In the genomic region with DNA sequence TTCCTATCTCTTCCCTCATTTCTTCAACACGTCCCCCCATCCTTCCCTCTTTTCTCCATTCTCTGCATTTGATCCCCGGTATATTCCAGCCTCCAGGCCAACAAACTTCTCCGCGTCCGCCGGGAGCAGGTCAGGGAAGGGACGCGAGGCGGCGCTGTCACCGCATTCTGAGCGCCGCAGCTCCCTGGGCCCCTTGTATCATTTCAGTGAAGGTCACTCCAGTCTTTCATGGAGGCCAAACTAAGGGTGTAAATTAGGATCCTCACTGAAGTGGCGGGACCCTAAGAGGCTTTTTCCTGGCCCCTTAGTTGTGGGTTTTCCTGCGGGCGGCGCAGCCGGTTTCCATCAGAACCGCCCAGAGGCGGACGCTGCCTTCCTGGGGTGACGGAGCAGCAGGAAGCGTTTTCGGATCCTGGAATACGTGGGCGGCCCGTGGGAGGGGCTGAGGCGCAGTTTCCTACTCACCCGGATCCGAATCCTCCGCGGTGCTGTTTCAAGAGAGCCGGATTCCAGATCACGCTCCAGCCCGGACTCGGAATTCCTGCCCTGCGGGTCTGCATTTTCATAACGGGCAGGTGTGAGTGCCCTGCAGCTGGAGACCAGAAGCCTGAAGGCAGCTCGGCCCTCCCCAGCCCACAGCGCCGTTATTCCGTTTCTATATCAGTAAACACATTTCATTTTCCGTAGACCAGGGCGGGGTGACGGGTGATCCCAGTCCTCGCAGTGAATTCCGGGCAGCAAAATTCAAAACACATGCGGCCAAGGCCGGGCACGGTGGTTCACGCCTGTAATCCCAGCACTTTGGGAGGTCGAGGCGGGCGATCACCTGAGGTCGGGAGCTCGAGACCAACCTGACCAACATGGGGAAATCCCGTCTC, we compare ENCODE assay signal across 8 cellular contexts. TPM values are rescaled to one million over a fixed set of nuclear protein-coding genes. Genes with fewer than 3 reads are reported as not detected.
DNase-seq lines count a peak whose midpoint lies in the region; ATAC-seq and TF ChIP-seq lines count a peak whose summit lies in the region.

No MANE protein-coding gene starts in this region.

- DNase-seq in GM12865 (ENCODE audit: low read depth) (peak; percentile 77), astrocyte of the spinal cord (ENCODE audit: low read depth, low spot score) (peak; percentile 82), hepatic stellate cell (ENCODE audit: low spot score) (peak; percentile 89), progenitor cell of endocrine pancreas (ENCODE audit: low spot score, unreplicated experiment) (peak; percentile 38), aorta (peak; percentile 96 to 98)
- DNase-seq in T-helper 2 cell treated with Interferon-gamma antibody and Interleukin-4, amounts not matched to agents 5 μg/mL and 100 μg/mL, for 36 hours (ENCODE audit: low spot score) = peak; percentile 76

- H3K4me3 ChIP-seq in GM12865 (ENCODE audit: low read depth, low read length) = peak overlapping the region; percentile 94
- peak overlapping the region; percentile 69 for H3K4me3 ChIP-seq in astrocyte of the spinal cord (ENCODE audit: low read depth, low read length)
- peak overlapping the region; percentile 56 to 60 for H3K4me3 ChIP-seq in aorta (ENCODE audit: low read length in 2 of 2)

- H3K36me3 ChIP-seq in aorta (ENCODE audit: control insufficient read depth in 1 of 2, insufficient read depth in 2 of 2, low read length in 1 of 2) = peaks cover 0 to 3% of the 10 kb centered on the region in 2 donors

- whole genome bisulfite sequencing in aorta, 2 donors = 0% methylated on average over 57 of the region's 57 CpGs

- peak overlapping the region; percentile 92 for H3K27ac Mint-ChIP-seq in T-helper 2 cell treated with Interferon-gamma antibody and Interleukin-4, amounts not matched to agents 5 μg/mL and 100 μg/mL, for 36 hours
- peak overlapping the region; percentile 92 for H3K27ac Mint-ChIP-seq in progenitor cell of endocrine pancreas

- peaks cover 7% of the 10 kb centered on the region for H3K27me3 Mint-ChIP-seq in T-helper 2 cell treated with Interferon-gamma antibody and Interleukin-4, amounts not matched to agents 5 μg/mL and 100 μg/mL, for 36 hours (ENCODE audit: low read depth)
- H3K27me3 Mint-ChIP-seq in progenitor cell of endocrine pancreas = peaks cover 43% of the 10 kb centered on the region

- H3K4me1 Mint-ChIP-seq in T-helper 2 cell treated with Interferon-gamma antibody and Interleukin-4, amounts not matched to agents 5 μg/mL and 100 μg/mL, for 36 hours (ENCODE audit: low read depth) = peaks cover 46% of the 10 kb centered on the region
- peaks cover 20% of the 10 kb centered on the region for H3K4me1 Mint-ChIP-seq in progenitor cell of endocrine pancreas (ENCODE audit: low read depth)

- no peaks in the 10 kb centered on the region for H3K9me3 Mint-ChIP-seq in T-helper 2 cell treated with Interferon-gamma antibody and Interleukin-4, amounts not matched to agents 5 μg/mL and 100 μg/mL, for 36 hours
- H3K9me3 Mint-ChIP-seq in progenitor cell of endocrine pancreas (ENCODE audit: low read depth) = peaks cover 3% of the 10 kb centered on the region

- peak overlapping the region; percentile 86 for H3K4me3 Mint-ChIP-seq in T-helper 2 cell treated with Interferon-gamma antibody and Interleukin-4, amounts not matched to agents 5 μg/mL and 100 μg/mL, for 36 hours
- peak overlapping the region; percentile 82 for H3K4me3 Mint-ChIP-seq in progenitor cell of endocrine pancreas (ENCODE audit: low read depth)

- TF ChIP-seq EP300 in Ishikawa (IDR thresholded peaks at IDR 0.05; ENCODE audit: borderline replicate concordance) = no peak

- TF ChIP-seq CTCF in GM12865 (IDR thresholded peaks at IDR 0.05; ENCODE audit: insufficient read depth, low read depth, low read length, missing control alignments) (peak; percentile 95), astrocyte of the spinal cord (IDR thresholded peaks at IDR 0.05; ENCODE audit: low read depth, low read length) (peak; percentile 98), progenitor cell of endocrine pancreas (IDR thresholded peaks at IDR 0.05; ENCODE audit: unreplicated experiment) (peak; percentile 76)

- in situ Hi-C loops in astrocyte of the spinal cord (cut with HindIII; ENCODE audit: low sequenced_read_pairs) = no loop called here

- H3K27ac ChIP-seq in aorta (ENCODE audit: low read depth in 1 of 2, low read length in 2 of 2) = peak overlapping the region; percentile 38 to 82

- no peaks in the 10 kb centered on the region for H3K9me3 ChIP-seq in aorta (ENCODE audit: control insufficient read depth, low read length)

- H3K4me1 ChIP-seq in aorta (ENCODE audit: control insufficient read depth in 1 of 2, insufficient read depth in 2 of 2, low read length in 2 of 2) = no peaks in the 10 kb centered on the region

- TF ChIP-seq RAD21 in Ishikawa (IDR thresholded peaks at IDR 0.05; ENCODE audit: low read depth) = peak; percentile 81

- ATAC-seq in aorta (ENCODE audit: low FRiP score) (peak; percentile 90), GM21423 (IDR thresholded peaks at IDR 0.05; ENCODE audit: unreplicated experiment) (no peak)

- intact Hi-C loops in aorta (cut with DNase I) = loop anchor here in 1 of 2 donors (10.0 kb wide), 1 partner anchor 1805 kb away; the partner anchor contains the start of genes HSD17B8, RING1, RXRB and SLC39A7

- no peaks in the 10 kb centered on the region for H3K27me3 ChIP-seq in aorta (ENCODE audit: control insufficient read depth in 1 of 2, insufficient read depth in 2 of 2, low read length in 1 of 2)

- peaks cover 7% of the 10 kb centered on the region for H3K36me3 Mint-ChIP-seq in T-helper 2 cell treated with Interferon-gamma antibody and Interleukin-4, amounts not matched to agents 5 μg/mL and 100 μg/mL, for 36 hours (ENCODE audit: low read depth)
- H3K36me3 Mint-ChIP-seq in progenitor cell of endocrine pancreas (ENCODE audit: insufficient read depth) = peaks cover 3% of the 10 kb centered on the region

TF ChIP-seq in Ishikawa, 13 proteins besides CTCF, POLR2A, EP300 and RAD21:
- TF ChIP-seq CREB1 (IDR thresholded peaks at IDR 0.05; ENCODE audit: low read depth) = 0 out of 2 replicates have a peak, but pooled peaks have one; percentile 9
- TF ChIP-seq FOXM1 (IDR thresholded peaks at IDR 0.05; ENCODE audit: borderline replicate concordance, low read depth) = no peak
- peak; percentile 98 for TF ChIP-seq EGR1 (IDR thresholded peaks at IDR 0.05)
- TF ChIP-seq REST (IDR thresholded peaks at IDR 0.05; ENCODE audit: low read depth) = no peak
- no peak for TF ChIP-seq YY1 (IDR thresholded peaks at IDR 0.05; ENCODE audit: low read depth)
- TF ChIP-seq TAF1 (IDR thresholded peaks at IDR 0.05; ENCODE audit: low read depth) = peak; percentile 54; the same call in 1 of the 2 replicates
- TF ChIP-seq USF1 (IDR thresholded peaks at IDR 0.05) = no peak
- TF ChIP-seq TCF12 (IDR thresholded peaks at IDR 0.05; ENCODE audit: low read depth) = no peak
- TF ChIP-seq CEBPB (IDR thresholded peaks at IDR 0.05) = no peak
- TF ChIP-seq TEAD4 (IDR thresholded peaks at IDR 0.05) = peak; percentile 59; the same call in 1 of the 2 replicates
- no peak for TF ChIP-seq NFIC (IDR thresholded peaks at IDR 0.05)
- no peak for TF ChIP-seq ZBTB7A (IDR thresholded peaks at IDR 0.05; ENCODE audit: low read depth)
- no peak; the same call in 1 of the 2 replicates for TF ChIP-seq MAX (IDR thresholded peaks at IDR 0.05)

RNA-seq across cellular contexts. Expression of gene MICA, which starts 3.6 kb away (rescaled TPM):
- total RNA-seq in progenitor cell of endocrine pancreas (8.9 and 10.1 TPM in 2 replicates), aorta (10 to 100 TPM; 19.8 to 29.2 TPM)
- 10 to 100 TPM; 25.3 to 89.6 TPM for polyA plus RNA-seq in aorta

RNA-seq across cellular contexts. Expression of gene HLA-B, which starts 42.8 kb away (rescaled TPM):
- total RNA-seq in progenitor cell of endocrine pancreas (28.2 and 43.4 TPM in 2 replicates), aorta (1,000 to 10,000 TPM in 1 of 2 donors, 100 to 1,000 TPM in 1; 862 to 1,392 TPM)
- polyA plus RNA-seq in aorta = 100 to 1,000 TPM; 209 to 214 TPM

Comparison
In these comparisons a context has a peak if more than half of its experiments do, and no peak if none do; other contexts are left out.
1. DNase-seq: peak in every context shown above with its lines; median percentile 97 in aorta; 89 in hepatic stellate cell; 82 in astrocyte of the spinal cord; 77 in GM12865; 76 in T-helper 2 cell treated with Interferon-gamma antibody and Interleukin-4, amounts not matched to agents 5 μg/mL and 100 μg/mL, for 36 hours; 38 in progenitor cell of endocrine pancreas.
2. RNA of gene HLA-B, which starts 42.8 kb away (total RNA-seq): 862 to 1,392 TPM in aorta; 28.2 to 43.4 TPM in progenitor cell of endocrine pancreas; every median in the first group is over 10 times any median in the second.
3. Peak in every context shown above with its lines, with median percentiles within 50 percentile points of each other: H3K4me3 ChIP-seq and CTCF ChIP-seq.